ENCODE assay signal across 1 cellular context in the genomic region with DNA sequence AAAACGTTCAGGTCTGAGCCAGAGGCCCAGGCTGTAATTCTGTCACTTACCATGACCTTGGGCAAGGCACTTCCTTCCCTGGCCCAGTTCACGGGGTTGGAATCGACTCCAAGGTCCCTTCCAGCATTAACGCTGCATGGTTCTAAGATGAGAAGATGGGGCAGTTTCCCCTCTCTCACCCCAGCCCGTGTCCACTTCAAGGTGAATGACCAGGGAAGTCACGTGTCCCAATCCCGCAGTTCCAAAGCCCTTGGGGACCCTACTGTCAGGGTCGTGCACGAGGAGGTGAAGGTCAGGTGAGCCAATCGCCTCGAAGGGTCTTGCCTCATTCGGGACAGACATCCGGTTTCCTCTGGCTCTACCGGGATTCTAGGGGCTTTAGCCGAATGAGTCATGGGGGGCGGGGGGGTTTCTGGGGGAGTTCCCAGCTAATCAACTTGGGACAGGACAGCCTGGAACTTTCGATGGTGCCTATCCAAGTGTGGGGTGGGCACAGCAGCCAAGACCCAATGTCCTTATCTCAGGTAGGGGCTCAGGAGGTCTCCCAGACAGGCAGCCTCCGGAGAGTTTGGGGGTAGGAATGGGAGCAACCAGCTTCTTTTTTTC.
TF ChIP-seq lines count a peak whose summit lies in the region.

No MANE protein-coding gene starts in this region.

TF ChIP-seq in GM23338, 12 proteins besides CTCF, POLR2A, EP300 and RAD21 (continued from another document):
- TF ChIP-seq, protein P1, sequence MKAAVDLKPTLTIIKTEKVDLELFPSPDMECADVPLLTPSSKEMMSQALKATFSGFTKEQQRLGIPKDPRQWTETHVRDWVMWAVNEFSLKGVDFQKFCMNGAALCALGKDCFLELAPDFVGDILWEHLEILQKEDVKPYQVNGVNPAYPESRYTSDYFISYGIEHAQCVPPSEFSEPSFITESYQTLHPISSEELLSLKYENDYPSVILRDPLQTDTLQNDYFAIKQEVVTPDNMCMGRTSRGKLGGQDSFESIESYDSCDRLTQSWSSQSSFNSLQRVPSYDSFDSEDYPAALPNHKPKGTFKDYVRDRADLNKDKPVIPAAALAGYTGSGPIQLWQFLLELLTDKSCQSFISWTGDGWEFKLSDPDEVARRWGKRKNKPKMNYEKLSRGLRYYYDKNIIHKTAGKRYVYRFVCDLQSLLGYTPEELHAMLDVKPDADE (IDR thresholded peaks at IDR 0.05), result no peak
